Comparison of ENCODE assay signal across 3 cellular contexts in the genomic region with DNA sequence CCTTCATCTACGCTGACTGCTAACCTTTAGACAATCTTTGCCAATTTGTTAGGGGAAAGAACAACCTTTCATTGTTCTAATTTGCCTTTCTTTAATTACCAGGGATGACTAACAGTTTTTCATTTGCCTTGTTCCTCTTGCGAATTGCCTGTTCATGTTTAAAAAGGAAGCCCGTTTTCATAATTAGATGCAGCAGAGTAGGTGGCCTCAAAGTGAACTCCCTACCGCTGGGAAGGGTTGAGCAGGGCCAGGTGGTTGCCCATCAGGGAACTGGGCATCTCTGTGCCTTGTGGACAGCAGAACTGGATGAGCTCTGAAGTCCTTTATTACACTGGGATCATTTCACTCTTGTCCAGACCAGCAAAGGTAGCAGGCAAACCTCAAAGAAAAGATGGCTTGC.
TF ChIP-seq lines count a peak whose summit lies in the region.

No MANE protein-coding gene starts in this region.

TF ChIP-seq in A549, 52 proteins besides CTCF, POLR2A, EP300 and RAD21 (continued from another document):
- TF ChIP-seq FOSB (CRISPR knock-in tag; IDR thresholded peaks at IDR 0.05), result no peak
- no peak for TF ChIP-seq HDAC2 (IDR thresholded peaks at IDR 0.05)
- no peak for TF ChIP-seq ZSCAN20 (CRISPR knock-in tag; IDR thresholded peaks at IDR 0.05)
- TF ChIP-seq SREBF2 (IDR thresholded peaks at IDR 0.05), result no peak
- TF ChIP-seq FOSL2 (IDR thresholded peaks at IDR 0.05), result no peak
- TF ChIP-seq FOSL2 (CRISPR knock-in tag; IDR thresholded peaks at IDR 0.05), result no peak
- TF ChIP-seq MAZ (IDR thresholded peaks at IDR 0.05; ENCODE audit: borderline replicate concordance, low read depth, low read length), result no peak
- TF ChIP-seq CHD2 (IDR thresholded peaks at IDR 0.05; ENCODE audit: low read length, partially characterized antibody), result no peak
- no peak for TF ChIP-seq NPAS2 (CRISPR knock-in tag; IDR thresholded peaks at IDR 0.05; ENCODE audit: borderline replicate concordance)
- no peak for TF ChIP-seq EHMT2 (IDR thresholded peaks at IDR 0.05; ENCODE audit: low read depth)
- TF ChIP-seq, protein P1, sequence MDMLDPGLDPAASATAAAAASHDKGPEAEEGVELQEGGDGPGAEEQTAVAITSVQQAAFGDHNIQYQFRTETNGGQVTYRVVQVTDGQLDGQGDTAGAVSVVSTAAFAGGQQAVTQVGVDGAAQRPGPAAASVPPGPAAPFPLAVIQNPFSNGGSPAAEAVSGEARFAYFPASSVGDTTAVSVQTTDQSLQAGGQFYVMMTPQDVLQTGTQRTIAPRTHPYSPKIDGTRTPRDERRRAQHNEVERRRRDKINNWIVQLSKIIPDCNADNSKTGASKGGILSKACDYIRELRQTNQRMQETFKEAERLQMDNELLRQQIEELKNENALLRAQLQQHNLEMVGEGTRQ (IDR thresholded peaks at IDR 0.05), result no peak
- TF ChIP-seq, protein P2, sequence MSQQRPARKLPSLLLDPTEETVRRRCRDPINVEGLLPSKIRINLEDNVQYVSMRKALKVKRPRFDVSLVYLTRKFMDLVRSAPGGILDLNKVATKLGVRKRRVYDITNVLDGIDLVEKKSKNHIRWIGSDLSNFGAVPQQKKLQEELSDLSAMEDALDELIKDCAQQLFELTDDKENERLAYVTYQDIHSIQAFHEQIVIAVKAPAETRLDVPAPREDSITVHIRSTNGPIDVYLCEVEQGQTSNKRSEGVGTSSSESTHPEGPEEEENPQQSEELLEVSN (IDR thresholded peaks at IDR 0.05; ENCODE audit: borderline replicate concordance, low read depth), result no peak

TF ChIP-seq in GM12891, 5 proteins besides CTCF, POLR2A, EP300 and RAD21 (continued from another document):
- TF ChIP-seq POLR2AphosphoS5 (IDR thresholded peaks at IDR 0.05; ENCODE audit: low read depth, low read length) (no peak), SPI1 (IDR thresholded peaks at IDR 0.05; ENCODE audit: low read depth, low read length) (peak; percentile 30; the same call in 1 of the 2 replicates)

TF ChIP-seq in SK-N-SH treated with all-trans-retinoic acid at 6 μM for 48 hours, 23 proteins besides CTCF, POLR2A, EP300 and RAD21 (continued from another document):
- TF ChIP-seq, protein P3, sequence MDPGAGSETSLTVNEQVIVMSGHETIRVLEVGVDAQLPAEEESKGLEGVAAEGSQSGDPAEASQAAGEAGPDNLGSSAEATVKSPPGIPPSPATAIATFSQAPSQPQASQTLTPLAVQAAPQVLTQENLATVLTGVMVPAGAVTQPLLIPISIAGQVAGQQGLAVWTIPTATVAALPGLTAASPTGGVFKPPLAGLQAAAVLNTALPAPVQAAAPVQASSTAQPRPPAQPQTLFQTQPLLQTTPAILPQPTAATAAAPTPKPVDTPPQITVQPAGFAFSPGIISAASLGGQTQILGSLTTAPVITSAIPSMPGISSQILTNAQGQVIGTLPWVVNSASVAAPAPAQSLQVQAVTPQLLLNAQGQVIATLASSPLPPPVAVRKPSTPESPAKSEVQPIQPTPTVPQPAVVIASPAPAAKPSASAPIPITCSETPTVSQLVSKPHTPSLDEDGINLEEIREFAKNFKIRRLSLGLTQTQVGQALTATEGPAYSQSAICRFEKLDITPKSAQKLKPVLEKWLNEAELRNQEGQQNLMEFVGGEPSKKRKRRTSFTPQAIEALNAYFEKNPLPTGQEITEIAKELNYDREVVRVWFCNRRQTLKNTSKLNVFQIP (CRISPR knock-in tag; IDR thresholded peaks at IDR 0.05; ENCODE audit: borderline replicate concordance, low read depth), result no peak
- TF ChIP-seq, protein P4, sequence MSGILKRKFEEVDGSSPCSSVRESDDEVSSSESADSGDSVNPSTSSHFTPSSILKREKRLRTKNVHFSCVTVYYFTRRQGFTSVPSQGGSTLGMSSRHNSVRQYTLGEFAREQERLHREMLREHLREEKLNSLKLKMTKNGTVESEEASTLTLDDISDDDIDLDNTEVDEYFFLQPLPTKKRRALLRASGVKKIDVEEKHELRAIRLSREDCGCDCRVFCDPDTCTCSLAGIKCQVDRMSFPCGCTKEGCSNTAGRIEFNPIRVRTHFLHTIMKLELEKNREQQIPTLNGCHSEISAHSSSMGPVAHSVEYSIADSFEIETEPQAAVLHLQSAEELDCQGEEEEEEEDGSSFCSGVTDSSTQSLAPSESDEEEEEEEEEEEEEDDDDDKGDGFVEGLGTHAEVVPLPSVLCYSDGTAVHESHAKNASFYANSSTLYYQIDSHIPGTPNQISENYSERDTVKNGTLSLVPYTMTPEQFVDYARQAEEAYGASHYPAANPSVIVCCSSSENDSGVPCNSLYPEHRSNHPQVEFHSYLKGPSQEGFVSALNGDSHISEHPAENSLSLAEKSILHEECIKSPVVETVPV (CRISPR knock-in tag; IDR thresholded peaks at IDR 0.05), result no peak
- TF ChIP-seq TOX (CRISPR knock-in tag; IDR thresholded peaks at IDR 0.05; ENCODE audit: borderline replicate concordance) (no peak), ZFP3 (CRISPR knock-in tag; IDR thresholded peaks at IDR 0.05) (no peak), ISL1 (CRISPR knock-in tag; IDR thresholded peaks at IDR 0.05) (no peak), ZNF8 (CRISPR knock-in tag; IDR thresholded peaks at IDR 0.05) (no peak), GLIS3 (CRISPR knock-in tag; IDR thresholded peaks at IDR 0.05) (no peak), ARNTL (CRISPR knock-in tag; IDR thresholded peaks at IDR 0.05; ENCODE audit: borderline replicate concordance, low read depth) (no peak), ZNF565 (CRISPR knock-in tag; conservative IDR thresholded peaks at IDR 0.05; ENCODE audit: low read depth) (no peak)
